ENCODE assay signal across 8 cellular contexts in the genomic region with DNA sequence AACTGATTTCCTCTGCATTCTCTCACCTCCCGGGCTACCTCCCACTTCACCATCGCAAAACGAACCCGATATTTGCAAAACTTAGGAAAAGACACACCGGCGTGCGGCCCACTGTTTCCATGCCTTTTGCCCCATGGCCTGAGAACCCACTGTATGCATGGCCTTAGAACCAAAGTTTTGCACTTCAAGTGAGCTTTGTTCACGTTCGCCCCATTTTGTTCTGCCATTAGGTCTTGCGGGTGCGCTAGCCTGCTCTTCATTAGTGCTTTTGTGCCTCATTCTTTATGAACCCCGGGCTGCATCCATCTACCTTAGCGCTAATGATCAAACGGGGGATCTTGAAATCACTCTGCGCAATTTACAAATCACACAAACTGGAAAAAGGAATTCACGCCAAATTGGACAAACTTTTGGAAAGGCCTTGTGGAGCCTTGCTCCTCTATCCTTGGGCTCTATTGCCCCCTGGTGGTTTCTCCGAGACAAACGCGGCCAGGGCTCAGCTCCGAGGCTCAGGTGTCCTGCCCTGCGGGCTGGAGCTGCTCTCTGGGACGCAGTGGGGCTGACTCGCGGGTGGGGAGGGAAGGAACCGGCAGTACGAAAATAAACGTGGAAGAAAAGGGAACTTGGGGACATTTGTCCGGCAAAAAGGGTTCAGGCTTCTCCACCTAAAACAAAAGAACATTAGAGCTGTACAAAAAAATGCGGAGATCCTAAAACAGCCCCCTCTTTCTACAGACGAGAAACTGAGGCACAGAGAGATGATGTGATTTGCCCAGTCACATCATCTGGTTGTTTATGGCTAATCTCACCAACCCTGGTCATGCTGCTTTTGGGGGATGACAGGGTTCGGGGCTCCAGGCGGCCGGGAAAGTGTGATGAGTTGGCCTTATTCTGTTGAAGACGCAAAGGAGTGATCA.
DNase-seq lines count a peak whose midpoint lies in the region; ATAC-seq lines count a peak whose summit lies in the region.

No MANE protein-coding gene starts in this region.

- ATAC-seq in GM21717 (IDR thresholded peaks at IDR 0.05; ENCODE audit: unreplicated experiment) (peak; percentile 54), GM19328 (IDR thresholded peaks at IDR 0.05; ENCODE audit: unreplicated experiment) (no peak)

- DNase-seq in DMS 273 (lab: John Stamatoyannopoulos, UW; ENCODE audit: unreplicated experiment) (peak; percentile 98), NCI-H1048 (lab: John Stamatoyannopoulos, UW) (peak; percentile 67), SW480 (ENCODE audit: low spot score) (peak; percentile 84), astrocyte of the hippocampus (ENCODE audit: low read depth, low spot score) (peak; percentile 92), hippocampal formation (lab: John Stamatoyannopoulos, UW) (peak; percentile 70 to 72), retina (peak; percentile 89)
